In genomic region chr11:66646875-66647274, GRCh38 we compare ENCODE assay signal across 1 cellular context.
TF ChIP-seq lines count a peak whose summit lies in the region.

No MANE protein-coding gene starts in this region.

TF ChIP-seq in HepG2, 621 proteins besides CTCF, POLR2A, EP300 and RAD21:
- TF ChIP-seq SIX1 (CRISPR knock-in tag; IDR thresholded peaks at IDR 0.05; ENCODE audit: borderline replicate concordance) (no peak), ZNF331 (CRISPR knock-in tag; IDR thresholded peaks at IDR 0.05) (no peak), PHF20 (CRISPR knock-in tag; IDR thresholded peaks at IDR 0.05) (no peak), ZGPAT (CRISPR knock-in tag; IDR thresholded peaks at IDR 0.05) (no peak), KLF13 (CRISPR knock-in tag; IDR thresholded peaks at IDR 0.05) (no peak), HNF1A (IDR thresholded peaks at IDR 0.05; ENCODE audit: low read depth) (no peak), HNF1A (CRISPR knock-in tag; IDR thresholded peaks at IDR 0.05; ENCODE audit: borderline replicate concordance) (no peak), ZNF558 (CRISPR knock-in tag; IDR thresholded peaks at IDR 0.05; ENCODE audit: borderline replicate concordance) (no peak), ZBTB25 (CRISPR knock-in tag; IDR thresholded peaks at IDR 0.05) (no peak), THYN1 (CRISPR knock-in tag; IDR thresholded peaks at IDR 0.05; ENCODE audit: borderline replicate concordance, low read depth) (no peak), PRDM15 (CRISPR knock-in tag; IDR thresholded peaks at IDR 0.05) (no peak), ZFP91 (CRISPR knock-in tag; IDR thresholded peaks at IDR 0.05; ENCODE audit: borderline replicate concordance) (no peak), EHMT2 (IDR thresholded peaks at IDR 0.05; ENCODE audit: borderline replicate concordance, low read depth, low read length) (no peak), NPAS2 (CRISPR knock-in tag; IDR thresholded peaks at IDR 0.05; ENCODE audit: borderline replicate concordance) (no peak), HNRNPUL1 (IDR thresholded peaks at IDR 0.05; ENCODE audit: low read depth, low read length) (no peak), RNF219 (CRISPR knock-in tag; IDR thresholded peaks at IDR 0.05) (no peak), ZNF512 (CRISPR knock-in tag; IDR thresholded peaks at IDR 0.05) (no peak), ZNF335 (CRISPR knock-in tag; IDR thresholded peaks at IDR 0.05) (no peak), SALL1 (CRISPR knock-in tag; IDR thresholded peaks at IDR 0.05) (no peak), NFE2L1 (CRISPR knock-in tag; IDR thresholded peaks at IDR 0.05; ENCODE audit: borderline replicate concordance) (no peak), ZNF546 (CRISPR knock-in tag; conservative IDR thresholded peaks at IDR 0.05) (no peak)
